In the genomic region with DNA sequence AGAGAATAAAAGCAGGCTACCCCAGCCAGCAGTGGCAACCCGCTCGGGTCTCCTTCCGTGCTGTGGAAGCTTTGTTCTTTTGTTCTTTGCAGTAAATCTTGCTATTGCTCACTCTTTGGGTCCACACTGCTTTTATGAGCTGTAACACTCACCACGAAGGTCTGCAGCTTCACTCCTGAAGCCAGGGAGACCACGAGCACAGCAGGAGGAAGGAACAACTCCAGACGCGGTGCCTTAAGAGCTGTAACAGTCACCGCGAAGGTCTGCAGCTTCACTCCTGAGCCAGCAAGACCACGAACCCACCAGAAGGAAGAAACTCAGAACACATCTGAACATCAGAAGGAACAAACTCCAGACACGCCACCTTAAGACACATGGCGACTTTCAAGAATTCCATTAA, we compare ENCODE assay signal across 6 cellular contexts. TPM values are rescaled to one million over a fixed set of nuclear protein-coding genes. Genes with fewer than 3 reads are reported as not detected.
DNase-seq lines count a peak whose midpoint lies in the region; ATAC-seq, FAIRE-seq and TF ChIP-seq lines count a peak whose summit lies in the region.
"Not testable (repeated sequence)": the region's sequence is repeated elsewhere in the genome, so short reads cannot be mapped to it uniquely, and the experiment has no call there.

No MANE protein-coding gene starts in this region.

- H3K4me1 ChIP-seq in Loucy (ENCODE audit: insufficient read depth, low read length, poor library complexity, severe bottlenecking); astrocyte (ENCODE audit: insufficient read depth, low read length); K562 (replicated peaks in 1 of 2; ENCODE audit: control insufficient read depth in 2 of 2, insufficient read depth in 2 of 2, low read length in 2 of 2); HepG2 (ENCODE audit: insufficient read depth, low read length); testis: not testable (repeated sequence)

- H3F3A ChIP-seq in Loucy (ENCODE audit: low read depth) = not testable (repeated sequence)

- H3K27ac Mint-ChIP-seq in astrocyte (ENCODE audit: unreplicated experiment) = not testable (repeated sequence)

- H3K9ac ChIP-seq in Loucy (ENCODE audit: low read depth, low read length, poor library complexity, severe bottlenecking); astrocyte (ENCODE audit: low read length); K562 (ENCODE audit: insufficient read depth in 1 of 2, low read depth in 2 of 2, low read length in 2 of 2); HepG2 (ENCODE audit: insufficient read depth, low read depth, low read length): not testable (repeated sequence)

- not testable (repeated sequence) for BruUV-seq in K562 (replicated peaks; lab: Mats Ljungman, UMichigan); HepG2 (replicated peaks; lab: Mats Ljungman, UMichigan)

- H3K27me3 ChIP-seq in Loucy (ENCODE audit: insufficient read depth, low read length, poor library complexity, severe bottlenecking); astrocyte (ENCODE audit: insufficient read depth, low read length); K562 (ENCODE audit: control insufficient read depth in 2 of 2, insufficient read depth in 2 of 2, low read length in 2 of 2); HepG2 (ENCODE audit: control insufficient read depth in 1 of 2, insufficient read depth in 2 of 2, low read length in 2 of 2); testis: not testable (repeated sequence)

- CTCF ChIA-PET in K562 (lab: Yijun Ruan, JAX; ENCODE audit: low intra/inter-chr PET ratio); HepG2 (lab: Yijun Ruan, JAX; ENCODE audit: low intra/inter-chr PET ratio, low total read pairs): not testable (repeated sequence)

- not testable (repeated sequence) for TF ChIP-seq RAD21 in K562 (CRISPR knock-in tag; conservative IDR thresholded peaks at IDR 0.05 in 1 of 2, IDR thresholded peaks at IDR 0.05 in 1 of 2); HepG2 (CRISPR knock-in tag; IDR thresholded peaks at IDR 0.05)

- not testable (repeated sequence) for H3K36me3 Mint-ChIP-seq in astrocyte (ENCODE audit: low read depth, unreplicated experiment)

- not testable (repeated sequence) for H3K4me3 Mint-ChIP-seq in astrocyte (ENCODE audit: unreplicated experiment)

- not testable (repeated sequence) for FAIRE-seq in astrocyte (lab: Jason Lieb, UNC); K562 (lab: Jason Lieb, UNC); HepG2 (lab: Jason Lieb, UNC)

- peak overlapping the region; percentile 43 for H3K4me2 ChIP-seq in Loucy (ENCODE audit: low read depth, low read length, poor library complexity, severe bottlenecking)
- H3K4me2 ChIP-seq in astrocyte (ENCODE audit: low read length); HepG2 (ENCODE audit: low read depth, low read length): not testable (repeated sequence)
- H3K4me2 ChIP-seq in K562 (ENCODE audit: insufficient read depth, low read length) = peak overlapping the region; percentile 29

- H3K9me3 Mint-ChIP-seq in astrocyte (ENCODE audit: unreplicated experiment) = not testable (repeated sequence)

- not testable (repeated sequence) for TF ChIP-seq EP300 in K562 (IDR thresholded peaks at IDR 0.05; ENCODE audit: low read length); HepG2 (IDR thresholded peaks at IDR 0.05; ENCODE audit: low read depth in 2 of 2, low read length in 2 of 2); HepG2 (CRISPR knock-in tag; IDR thresholded peaks at IDR 0.05; ENCODE audit: borderline replicate concordance)

- not testable (repeated sequence) for H3K9me2 ChIP-seq in Loucy (replicated peaks; ENCODE audit: low read depth, low read length)

- TF ChIP-seq POLR2A in NB4 (IDR thresholded peaks at IDR 0.05; ENCODE audit: extremely low read depth, insufficient read length); K562 (conservative IDR thresholded peaks at IDR 0.05); HepG2 (IDR thresholded peaks at IDR 0.05; ENCODE audit: insufficient read depth in 1 of 2, low read depth in 2 of 2, low read length in 2 of 2); testis (IDR thresholded peaks at IDR 0.05): not testable (repeated sequence)

- peak; percentile 70 for DNase-seq in NB4 (ENCODE audit: low read depth)
- DNase-seq in astrocyte (ENCODE audit: low read depth); K562 (ENCODE audit: extremely low read depth in 1 of 4, low spot score in 3 of 4); HepG2 (ENCODE audit: low spot score); testis: not testable (repeated sequence)

- ATAC-seq in K562, HepG2: not testable (repeated sequence)

- H2AFZ ChIP-seq in Loucy (ENCODE audit: low read length); HepG2 (ENCODE audit: low read length): not testable (repeated sequence)
- H2AFZ ChIP-seq in astrocyte (ENCODE audit: low read depth, low read length) (peak overlapping the region; percentile 16), K562 (ENCODE audit: low read depth, low read length) (0 out of 2 replicates have a peak overlapping the region, but pooled peaks have one; percentile 49)

- not testable (repeated sequence) for TF ChIP-seq CTCF in Loucy (conservative IDR thresholded peaks at IDR 0.05; ENCODE audit: low read length); NB4 (IDR thresholded peaks at IDR 0.05; ENCODE audit: low read depth, low read length); astrocyte (IDR thresholded peaks at IDR 0.05; ENCODE audit: insufficient read depth, low read depth, low read length); K562 (IDR thresholded peaks at IDR 0.05 in 2 of 3, conservative IDR thresholded peaks at IDR 0.05 in 1 of 3; ENCODE audit: insufficient read depth in 2 of 3, low read depth in 1 of 3, low read length in 3 of 3); HepG2 (CRISPR knock-in tag; IDR thresholded peaks at IDR 0.05); testis (IDR thresholded peaks at IDR 0.05)

- H3K27me3 Mint-ChIP-seq in astrocyte (ENCODE audit: low read depth, unreplicated experiment) = not testable (repeated sequence)

- POLR2A ChIA-PET in K562 (lab: Yijun Ruan, JAX) (interaction anchor here (0.6 kb wide), 1 partner anchor 746 kb away, joined by 3 read pairs; no protein-coding TSS in a partner anchor), HepG2 (lab: Yijun Ruan, JAX) (interaction anchor here (2.1 kb wide), 1 partner anchor 35 kb away, joined by 6 read pairs; no protein-coding TSS in a partner anchor)

- in situ Hi-C loops in K562 (cut with MboI); HepG2 (cut with HindIII; ENCODE audit: extremely low pct_ligation_motif_present, low pct_unique_long_range_greater_than_20kb): not testable (repeated sequence)

- not testable (repeated sequence) for H3K79me2 ChIP-seq in Loucy (ENCODE audit: insufficient read depth, low read length); astrocyte (ENCODE audit: insufficient read depth, low read length); K562 (ENCODE audit: control insufficient read depth, insufficient read depth, low read length); HepG2 (ENCODE audit: insufficient read depth, low read length)

- H3K9me1 ChIP-seq in K562 (ENCODE audit: control insufficient read depth, insufficient read depth, low read length) = not testable (repeated sequence)

- H4K20me1 ChIP-seq in Loucy (ENCODE audit: insufficient read depth, low read length, poor library complexity, severe bottlenecking); astrocyte (ENCODE audit: insufficient read depth, low read length); K562 (replicated peaks; ENCODE audit: control insufficient read depth, insufficient read depth, low read length); HepG2 (ENCODE audit: insufficient read depth, low read length): not testable (repeated sequence)

- H3K9me3 ChIP-seq in Loucy (ENCODE audit: insufficient read depth, low read depth, low read length); astrocyte (ENCODE audit: insufficient read depth, low read depth, low read length); K562 (replicated peaks; ENCODE audit: control insufficient read depth, insufficient read depth, low read depth, low read length); testis: not testable (repeated sequence)
- peaks cover 12% of the 10 kb centered on the region for H3K9me3 ChIP-seq in HepG2 (ENCODE audit: low read length)

- not testable (repeated sequence) for H3K36me3 ChIP-seq in Loucy (ENCODE audit: insufficient read depth, low read length); astrocyte (ENCODE audit: insufficient read depth, low read length); K562 (ENCODE audit: control insufficient read depth, insufficient read depth, low read length); HepG2 (replicated peaks in 1 of 2; ENCODE audit: control insufficient read depth in 1 of 2, insufficient read depth in 2 of 2, low read length in 2 of 2); testis (ENCODE audit: low read depth, missing control alignments)

- intact Hi-C loops in K562 (cut with micrococcal nuclease); HepG2 (cut with micrococcal nuclease; ENCODE audit: unreplicated experiment); testis (cut with DNase I; ENCODE audit: low total_unique reads): not testable (repeated sequence)

- not testable (repeated sequence) for H3K27ac ChIP-seq in astrocyte (ENCODE audit: low read depth, low read length); K562 (ENCODE audit: extremely low read depth, low read depth, low read length); HepG2 (ENCODE audit: extremely low read length, insufficient read depth, low read length); testis

- not testable (repeated sequence) for H3K4me3 ChIP-seq in Loucy (ENCODE audit: low read length, poor library complexity, severe bottlenecking); NB4 (ENCODE audit: low read depth, low read length); astrocyte (ENCODE audit: insufficient read depth, low read depth, low read length); K562; HepG2 (replicated peaks in 1 of 3; ENCODE audit: insufficient read depth in 1 of 3, low read depth in 2 of 3, low read length in 3 of 3)
- H3K4me3 ChIP-seq in testis = peak overlapping the region; percentile 12 to 49

- WGBS in K562 (ENCODE audit: insufficient coverage, low coverage, missing lambda C conversion rate) = 11% methylated on average over 12 of the region's 12 CpGs
- WGBS in HepG2 (ENCODE audit: low lambda C conversion rate) = 93% methylated on average over 12 of the region's 12 CpGs
- 57 to 69% methylated on average over 12 of the region's 12 CpGs for WGBS in testis, 2 donors

- not testable (repeated sequence) for H3K4me1 Mint-ChIP-seq in astrocyte (ENCODE audit: low read depth, unreplicated experiment)

RNA-seq across cellular contexts. Expression of a gene that starts 49.7 kb away (rescaled TPM):
- total RNA-seq in astrocyte (24.1 and 26.2 TPM in 2 replicates), K562 (2014; rRNA removed) (34.5 and 34.6 TPM in 2 replicates), K562 (2014; rRNA removed; fragmentation: Illumina TruSeq; extraction: Trizol) (48.8 and 52.4 TPM in 2 replicates), K562 (2015; rRNA removed; fragmentation: Illumina TruSeq; extraction: Trizol) (36.8 and 42.8 TPM in 2 replicates), K562 (2021) (35.6 and 50.7 TPM in 2 replicates), HepG2 (2016; rRNA removed; fragmentation: Illumina TruSeq; extraction: Trizol) (122 and 149 TPM in 2 replicates), testis (10 to 100 TPM; 32.2 to 47.1 TPM)
- 78.0 and 128 TPM in 2 replicates for total RNA-seq in K562 (2011; cell fraction: chromatin; rRNA removed; ENCODE audit: low replicate concordance)
- total RNA-seq in K562 (2011; cell fraction: nucleolus; rRNA removed) = 43.4 and 57.8 TPM in 2 replicates
- total RNA-seq in K562 (2011; cell fraction: nucleoplasm; rRNA removed) = 59.3 and 74.2 TPM in 2 replicates
- polyA plus RNA-seq in K562 (2011; rRNA removed) (32.8 and 40.4 TPM in 2 replicates), K562 (2014; fragmentation: Illumina TruSeq; extraction: Trizol) (34.6 and 39.7 TPM in 2 replicates), K562 (2014; fragmentation: Nextera tagmentation; extraction: Ambion mirVana) (100 to 1,000 TPM; 129 to 145 TPM), K562 (2014; rRNA removed) (36.6 and 37.6 TPM in 2 replicates), HepG2 (2011; rRNA removed) (64.3 and 91.4 TPM in 2 replicates), testis (ENCODE audit: insufficient read depth, low read depth, low replicate concordance) (36.1 TPM)
- 18.9 and 23.9 TPM in 2 replicates for polyA plus RNA-seq in K562 (2011; cell fraction: cytosol; rRNA removed)
- polyA plus RNA-seq in K562 (2011; cell fraction: nucleus; rRNA removed) = 50.5 and 51.9 TPM in 2 replicates
- 19.3 and 23.7 TPM in 2 replicates for polyA plus RNA-seq in K562 (2012)
- 55.1 and 57.5 TPM in 2 replicates for polyA minus RNA-seq in K562 (2011; rRNA and poly(A)+ RNA removed)
- polyA minus RNA-seq in K562 (2011; cell fraction: cytosol; rRNA and poly(A)+ RNA removed) = 17.5 and 20.9 TPM in 2 replicates
- 80.4 and 104 TPM in 2 replicates for polyA minus RNA-seq in K562 (2011; cell fraction: nucleus; rRNA and poly(A)+ RNA removed)
- 42.1 and 44.6 TPM in 2 replicates for total RNA-seq in HepG2 (2016; cell fraction: cytosol; rRNA removed; fragmentation: Illumina TruSeq; extraction: Trizol; ENCODE audit: low read depth)
- 124 and 156 TPM in 2 replicates for total RNA-seq in HepG2 (2016; cell fraction: insoluble cytoplasmic fraction; rRNA removed; fragmentation: Illumina TruSeq; extraction: Trizol)
- 45.1 and 48.3 TPM in 2 replicates for total RNA-seq in HepG2 (2016; cell fraction: membrane; rRNA removed; fragmentation: Illumina TruSeq; extraction: Trizol)
- total RNA-seq in HepG2 (2016; cell fraction: nucleus; rRNA removed; fragmentation: Illumina TruSeq; extraction: Trizol) = 201 and 207 TPM in 2 replicates
- 49.3 and 58.3 TPM in 2 replicates for polyA plus RNA-seq in HepG2 (2011; cell fraction: cytosol; rRNA removed)
- polyA plus RNA-seq in HepG2 (2011; cell fraction: nucleus; rRNA removed) = 74.6 and 81.3 TPM in 2 replicates
- polyA plus RNA-seq in HepG2 (2012) = 59.9 and 60.7 TPM in 2 replicates
- 17.1 and 18.2 TPM in 2 replicates for polyA plus RNA-seq in HepG2 (2016; cell fraction: cytosol; fragmentation: Illumina TruSeq; extraction: Trizol; ENCODE audit: low read depth)
- 133 and 147 TPM in 2 replicates for polyA plus RNA-seq in HepG2 (2016; cell fraction: insoluble cytoplasmic fraction; fragmentation: Illumina TruSeq; extraction: Trizol; ENCODE audit: low read depth)
- polyA plus RNA-seq in HepG2 (2016; cell fraction: membrane; fragmentation: Illumina TruSeq; extraction: Trizol; ENCODE audit: low read depth) = 20.5 and 22.2 TPM in 2 replicates
- polyA plus RNA-seq in HepG2 (2016; cell fraction: nucleus; fragmentation: Illumina TruSeq; extraction: Trizol; ENCODE audit: insufficient read depth, low read depth) = 93.1 and 104 TPM in 2 replicates
- polyA minus RNA-seq in HepG2 (2011; rRNA and poly(A)+ RNA removed; ENCODE audit: low replicate concordance) = 9.7 and 101 TPM in 2 replicates
- polyA minus RNA-seq in HepG2 (2011; cell fraction: cytosol; rRNA and poly(A)+ RNA removed) = 39.5 and 52.5 TPM in 2 replicates
- polyA minus RNA-seq in HepG2 (2011; cell fraction: nucleus; rRNA and poly(A)+ RNA removed) = 333 and 340 TPM in 2 replicates
